ENCODE assay signal across 14 cellular contexts in the genomic region with DNA sequence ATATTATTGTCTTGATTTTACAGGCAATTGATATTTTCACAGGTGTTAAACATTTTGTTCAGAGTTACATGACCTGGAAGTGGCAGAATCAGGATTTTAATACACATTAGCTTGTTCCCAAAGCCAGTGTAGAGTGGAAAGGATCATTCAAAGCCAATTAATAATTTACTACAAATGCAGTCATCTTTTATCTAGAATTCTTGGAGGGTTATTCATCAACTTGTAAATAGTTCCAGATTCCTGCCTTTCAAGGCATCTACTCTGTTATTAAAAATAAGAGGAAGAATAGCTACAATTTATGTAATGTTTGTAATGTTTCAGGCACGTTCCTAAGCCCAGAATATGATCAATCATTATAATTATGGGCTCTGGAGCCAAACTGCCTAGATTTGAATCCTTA.
"Had no signal": no experiment of that assay in that cellular context is flagged by ENCODE, and none has a peak within 500 bp of the region (broad histone marks: within the 10 kb centered on the region; RNA-seq: fewer than 3 reads in every experiment).

No MANE protein-coding gene starts in this region.

- H3K36me3 Mint-ChIP-seq: naive B cell had no signal

- H3K9me3 Mint-ChIP-seq: activated CD4-positive, alpha-beta T cell treated with anti-CD3 and anti-CD28 coated beads, Interleukin-2, amount 10 ng/mL, durations not matched to agents 24 days and 14 days had no signal

- H3K4me3 Mint-ChIP-seq: activated CD4-positive, alpha-beta T cell treated with anti-CD3 and anti-CD28 coated beads, Interleukin-2, amount 10 ng/mL, durations not matched to agents 24 days and 14 days; activated naive CD4-positive, alpha-beta T cell treated with anti-CD3 and anti-CD28 coated beads for 36 hours; activated T-helper 17 cell treated with anti-CD3 and anti-CD28 coated beads, Interleukin-2, amount 50 U/mL, for 72 hours; naive B cell; T-helper 1 cell treated with Interleukin-12 subunit alpha and Interleukin-12 subunit beta and Interleukin-4 antibody, amounts not matched to agents 30 μg/mL and 1 μg/mL, for 36 hours; WTC11 had no signal

- H3K4me1 Mint-ChIP-seq: activated CD4-positive, alpha-beta T cell treated with anti-CD3 and anti-CD28 coated beads, Interleukin-2, amount 10 ng/mL, durations not matched to agents 24 days and 14 days; activated T-helper 17 cell treated with anti-CD3 and anti-CD28 coated beads, Interleukin-2, amount 50 U/mL, for 72 hours; naive B cell; WTC11 had no signal

- H3K27me3 Mint-ChIP-seq: activated CD4-positive, alpha-beta T cell treated with anti-CD3 and anti-CD28 coated beads, Interleukin-2, amount 10 ng/mL, durations not matched to agents 24 days and 14 days; activated T-helper 17 cell treated with anti-CD3 and anti-CD28 coated beads, Interleukin-2, amount 50 U/mL, for 72 hours; naive B cell had no signal

- H3K36me3 ChIP-seq: right atrium auricular region, tibial artery, uterus had no signal

- H3K4me1 ChIP-seq: uterus had no signal

- H3K27me3 ChIP-seq: right atrium auricular region, tibial artery, uterus had no signal

- DNase-seq: activated CD4-positive, alpha-beta T cell treated with anti-CD3 and anti-CD28 coated beads, Interleukin-2, amount 10 ng/mL, durations not matched to agents 24 days and 14 days; activated CD8-positive, alpha-beta memory T cell treated with anti-CD3 and anti-CD28 coated beads for 24 hours; activated naive CD4-positive, alpha-beta T cell treated with anti-CD3 and anti-CD28 coated beads for 36 hours; effector CD8-positive, alpha-beta T cell; glutamatergic neuron; naive B cell; small intestine; tibial artery; uterus had no signal

- ATAC-seq: activated T-helper 17 cell treated with anti-CD3 and anti-CD28 coated beads, Interleukin-2, amount 50 U/mL, for 72 hours; WTC11 had no signal

- H3K27ac Mint-ChIP-seq: activated CD4-positive, alpha-beta T cell treated with anti-CD3 and anti-CD28 coated beads, Interleukin-2, amount 10 ng/mL, durations not matched to agents 24 days and 14 days; activated naive CD4-positive, alpha-beta T cell treated with anti-CD3 and anti-CD28 coated beads for 36 hours; activated T-helper 17 cell treated with anti-CD3 and anti-CD28 coated beads, Interleukin-2, amount 50 U/mL, for 72 hours; naive B cell; T-helper 1 cell treated with Interleukin-12 subunit alpha and Interleukin-12 subunit beta and Interleukin-4 antibody, amounts not matched to agents 30 μg/mL and 1 μg/mL, for 36 hours; WTC11 had no signal

- H3K27ac ChIP-seq: right atrium auricular region, tibial artery, uterus had no signal

- H3K9me3 ChIP-seq: right atrium auricular region, tibial artery, uterus had no signal

- H3K4me3 ChIP-seq: coronary artery, right atrium auricular region, tibial artery, uterus had no signal
